14 cellular contexts compared by ENCODE assay signal in the genomic region with DNA sequence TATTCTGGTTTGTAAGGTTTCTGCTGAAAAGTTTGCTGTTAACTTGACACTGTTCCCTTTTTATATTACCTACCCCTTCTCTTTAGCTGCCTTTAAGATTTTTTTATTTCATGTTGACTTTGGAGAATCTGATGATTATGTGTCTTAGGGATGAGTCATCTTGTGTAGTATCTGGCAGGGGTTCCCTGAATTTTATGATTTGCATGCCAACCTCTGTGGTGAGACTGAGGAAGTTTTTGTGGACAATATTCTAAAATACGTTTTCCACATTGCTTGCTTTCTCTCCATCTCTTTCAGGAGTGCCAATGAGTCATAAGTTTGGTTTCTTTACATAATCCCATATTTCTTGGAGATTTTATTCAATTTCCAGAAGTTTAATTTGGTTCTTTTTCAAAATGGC.
DNase-seq lines count a peak whose midpoint lies in the region; ATAC-seq, FAIRE-seq and TF ChIP-seq lines count a peak whose summit lies in the region.
"Had no signal": no experiment of that assay in that cellular context is flagged by ENCODE, and none has a peak within 500 bp of the region (broad histone marks: within the 10 kb centered on the region; RNA-seq: fewer than 3 reads in every experiment).

No MANE protein-coding gene starts in this region.

- no peaks in the 10 kb centered on the region for H3K36me3 Mint-ChIP-seq in CD4-positive, alpha-beta T cell (ENCODE audit: low read depth)
- no peaks in the 10 kb centered on the region for H3K36me3 Mint-ChIP-seq in activated T-cell treated with anti-CD3 and anti-CD28 coated beads, Interleukin-2, amount 50 U/mL, for 24 hours (ENCODE audit: low read depth)

- dilution Hi-C loops in IMR-90 (cut with HindIII; ENCODE audit: low sequenced_read_pairs, unreplicated experiment): no loop called here

- POLR2A ChIA-PET in IMR-90 (lab: Charles Lee; ENCODE audit: unreplicated experiment): no interaction called here
- POLR2A ChIA-PET in CD4-positive, alpha-beta T cell (lab: Charles Lee): no interaction called here

- no TSS peak for BruUV-seq in IMR-90 (replicated peaks; lab: Mats Ljungman, UMichigan)

- no peak overlapping the region for H2BK20ac ChIP-seq in IMR-90 (ENCODE audit: low read depth, low read length)

- H2BK5ac ChIP-seq in IMR-90 (ENCODE audit: low read depth, low read length, poor library complexity, severe bottlenecking): no peak overlapping the region

- TF ChIP-seq CTCF in AG10803 (conservative IDR thresholded peaks at IDR 0.05; ENCODE audit: low read length): no peak
- no peak for TF ChIP-seq CTCF in IMR-90 (conservative IDR thresholded peaks at IDR 0.05; ENCODE audit: low read depth, low read length)
- TF ChIP-seq CTCF in bronchial epithelial cell (IDR thresholded peaks at IDR 0.05; ENCODE audit: insufficient read depth, low read length, severe bottlenecking): no peak
- TF ChIP-seq CTCF in CD4-positive, alpha-beta T cell (IDR thresholded peaks at IDR 0.05): no peak

- no peak overlapping the region for H4K8ac ChIP-seq in IMR-90 (ENCODE audit: low read depth in 2 of 2, low read length in 2 of 2)

- H4K20me1 ChIP-seq in IMR-90 (ENCODE audit: insufficient read depth, low read length): no peaks in the 10 kb centered on the region

- H3K4me2 ChIP-seq in IMR-90 (ENCODE audit: low read depth, low read length): peak overlapping the region; percentile 35; the same call in 1 of the 2 replicates

- H3K4me3 Mint-ChIP-seq in CD4-positive, alpha-beta T cell: no peak overlapping the region
- no peak overlapping the region for H3K4me3 Mint-ChIP-seq in activated T-cell treated with anti-CD3 and anti-CD28 coated beads, Interleukin-2, amount 50 U/mL, for 24 hours
- H3K4me3 Mint-ChIP-seq: CD4-positive, CD25-positive, alpha-beta regulatory T cell had no signal

- H2BK120ac ChIP-seq in IMR-90 (ENCODE audit: low read depth, low read length): no peak overlapping the region

- no peak overlapping the region for H3K4ac ChIP-seq in IMR-90 (ENCODE audit: low read depth, low read length)

- no peak overlapping the region for H3K56ac ChIP-seq in IMR-90 (ENCODE audit: extremely low read depth, insufficient read depth, low read length)

- peak; percentile 78 for DNase-seq in AG10803 (ENCODE audit: low read depth)
- peak; percentile 61 for DNase-seq in IMR-90
- DNase-seq in bronchial epithelial cell (ENCODE audit: low read depth): peak; percentile 52
- DNase-seq in myocyte (ENCODE audit: low read depth): peak; percentile 59
- DNase-seq in CD4-positive, alpha-beta T cell: no peak
- DNase-seq in activated T-cell treated with anti-CD3 and anti-CD28 coated beads, Interleukin-2, amount 50 U/mL, for 24 hours: no peak
- DNase-seq: activated T-cell treated with anti-CD3 and anti-CD28 coated beads, Interleukin-2, amount 50 U/mL, for 48 hours; CD4-positive, CD25-positive, alpha-beta regulatory T cell; mesendoderm; occipital lobe; stimulated activated CD4-positive, alpha-beta T cell treated with anti-CD3 and anti-CD28 coated beads, Interleukin-2, amount 100 ng/mL, for 24 hours had no signal

- H3K27ac ChIP-seq in IMR-90 (ENCODE audit: insufficient read depth, low read length): no peak overlapping the region
- no peak overlapping the region for H3K27ac ChIP-seq in CD4-positive, alpha-beta T cell (ENCODE audit: low read depth, low read length)

- no peak for TF ChIP-seq RAD21 in IMR-90 (IDR thresholded peaks at IDR 0.05; ENCODE audit: low read length)

- no peak overlapping the region for H3K9ac ChIP-seq in IMR-90 (ENCODE audit: low read depth, low read length)

- no peaks in the 10 kb centered on the region for H3K4me1 Mint-ChIP-seq in CD4-positive, alpha-beta T cell (ENCODE audit: low read depth)
- no peaks in the 10 kb centered on the region for H3K4me1 Mint-ChIP-seq in activated T-cell treated with anti-CD3 and anti-CD28 coated beads, Interleukin-2, amount 50 U/mL, for 24 hours (ENCODE audit: low read depth)
- H3K4me1 Mint-ChIP-seq: CD4-positive, CD25-positive, alpha-beta regulatory T cell had no signal

- ATAC-seq in IMR-90 (ENCODE audit: low read depth): peak; percentile 64
- ATAC-seq in GM21381 (IDR thresholded peaks at IDR 0.05; ENCODE audit: unreplicated experiment): no peak
- no peak for ATAC-seq in CD4-positive, alpha-beta T cell (ENCODE audit: poor library complexity)
- ATAC-seq in GM18861 (IDR thresholded peaks at IDR 0.05; ENCODE audit: unreplicated experiment): no peak

- H2AFZ ChIP-seq in IMR-90 (replicated peaks; ENCODE audit: low read length, poor library complexity): no peak overlapping the region

- TF ChIP-seq POLR2A in IMR-90 (IDR thresholded peaks at IDR 0.05; ENCODE audit: low read depth, low read length): no peak

- H3K27me3 ChIP-seq in IMR-90 (ENCODE audit: control insufficient read depth, insufficient read depth, low read length) (no peaks in the 10 kb centered on the region), bronchial epithelial cell (ENCODE audit: control insufficient read depth, insufficient read depth, low read length) (no peaks in the 10 kb centered on the region)
- H3K27me3 ChIP-seq in CD4-positive, alpha-beta T cell (ENCODE audit: control insufficient read depth, insufficient read depth, low read length): no peaks in the 10 kb centered on the region

- FAIRE-seq in bronchial epithelial cell (lab: Jason Lieb, UNC): no peak
- FAIRE-seq: endometrium had no signal

- no peak overlapping the region for H2AK9ac ChIP-seq in IMR-90 (replicated peaks; ENCODE audit: low read depth, low read length, poor library complexity)

- intact Hi-C loops in IMR-90 (cut with micrococcal nuclease): no loop called here
- intact Hi-C loops in CD4-positive, alpha-beta T cell (cut with DNase I, micrococcal nuclease): no loop called here

- no peak overlapping the region for H4K91ac ChIP-seq in IMR-90 (ENCODE audit: insufficient read depth, low read depth, low read length)

- H3K4me3 ChIP-seq in AG10803 (ENCODE audit: low read length) (no peak overlapping the region), IMR-90 (ENCODE audit: insufficient read depth, low read depth, low read length) (no peak overlapping the region), bronchial epithelial cell (ENCODE audit: low read depth, low read length) (no peak overlapping the region)

- no peak overlapping the region for H3K14ac ChIP-seq in IMR-90 (replicated peaks; ENCODE audit: low read depth, low read length)

- peaks cover 7% of the 10 kb centered on the region for H3K9me3 Mint-ChIP-seq in CD4-positive, alpha-beta T cell
- peaks cover 3% of the 10 kb centered on the region for H3K9me3 Mint-ChIP-seq in activated T-cell treated with anti-CD3 and anti-CD28 coated beads, Interleukin-2, amount 50 U/mL, for 24 hours

- H3K9me1 ChIP-seq in IMR-90 (ENCODE audit: insufficient read depth, low read length): no peaks in the 10 kb centered on the region

- H3K27me3 Mint-ChIP-seq in CD4-positive, alpha-beta T cell: peaks cover 8% of the 10 kb centered on the region
- H3K27me3 Mint-ChIP-seq in activated T-cell treated with anti-CD3 and anti-CD28 coated beads, Interleukin-2, amount 50 U/mL, for 24 hours: peaks cover 11% of the 10 kb centered on the region
- H3K27me3 Mint-ChIP-seq: CD4-positive, CD25-positive, alpha-beta regulatory T cell had no signal

- in situ Hi-C loops in IMR-90 (cut with MboI; ENCODE audit: low sequenced_read_pairs): no loop called here

- whole genome bisulfite sequencing in IMR-90 (ENCODE audit: extremely low coverage in 2 of 2, insufficient read length in 1 of 2), 2 experiments: no CpG with 5 or more reads among the region's 1 CpG

- no peak overlapping the region for H3K23ac ChIP-seq in IMR-90 (ENCODE audit: low read depth, low read length)

- no peak overlapping the region for H2AK5ac ChIP-seq in IMR-90 (ENCODE audit: low read depth, low read length)

- no peak overlapping the region for H2BK15ac ChIP-seq in IMR-90 (ENCODE audit: low read depth, low read length)

- H3K27ac Mint-ChIP-seq in CD4-positive, alpha-beta T cell: no peak overlapping the region
- H3K27ac Mint-ChIP-seq in activated T-cell treated with anti-CD3 and anti-CD28 coated beads, Interleukin-2, amount 50 U/mL, for 24 hours: no peak overlapping the region
- H3K27ac Mint-ChIP-seq: CD4-positive, CD25-positive, alpha-beta regulatory T cell had no signal

- H4K5ac ChIP-seq in IMR-90 (ENCODE audit: low read depth, low read length): no peak overlapping the region

- CTCF ChIA-PET in IMR-90 (lab: Yijun Ruan, JAX): no interaction called here
- CTCF ChIA-PET in CD4-positive, alpha-beta T cell (lab: Charles Lee): no interaction called here

- H3K9me3 ChIP-seq in IMR-90 (ENCODE audit: control insufficient read depth, insufficient read depth, low read length): no peaks in the 10 kb centered on the region
- H3K9me3 ChIP-seq in CD4-positive, alpha-beta T cell (ENCODE audit: control insufficient read depth, low read length): no peaks in the 10 kb centered on the region

- 0 out of 2 replicates have a peak, but pooled peaks cover 1% of the 10 kb centered on the region for H3K4me1 ChIP-seq in IMR-90 (ENCODE audit: control insufficient read depth, insufficient read depth, low read length)

- H3K18ac ChIP-seq in IMR-90 (ENCODE audit: low read depth, low read length): no peak overlapping the region

- H3K36me3 ChIP-seq in IMR-90 (ENCODE audit: control insufficient read depth, insufficient read depth, low read length) (no peaks in the 10 kb centered on the region), bronchial epithelial cell (ENCODE audit: control insufficient read depth, insufficient read depth, low read length) (no peaks in the 10 kb centered on the region)

- no peaks in the 10 kb centered on the region for H3K79me1 ChIP-seq in IMR-90 (ENCODE audit: low read depth in 1 of 2, low read length in 2 of 2)

TF ChIP-seq in IMR-90, 13 proteins besides CTCF, POLR2A, EP300 and RAD21:
- TF ChIP-seq MXI1 (IDR thresholded peaks at IDR 0.05; ENCODE audit: borderline replicate concordance, low read depth, low read length): no peak
- TF ChIP-seq MAFK (IDR thresholded peaks at IDR 0.05; ENCODE audit: low read depth, low read length): no peak
- TF ChIP-seq, protein P1, sequence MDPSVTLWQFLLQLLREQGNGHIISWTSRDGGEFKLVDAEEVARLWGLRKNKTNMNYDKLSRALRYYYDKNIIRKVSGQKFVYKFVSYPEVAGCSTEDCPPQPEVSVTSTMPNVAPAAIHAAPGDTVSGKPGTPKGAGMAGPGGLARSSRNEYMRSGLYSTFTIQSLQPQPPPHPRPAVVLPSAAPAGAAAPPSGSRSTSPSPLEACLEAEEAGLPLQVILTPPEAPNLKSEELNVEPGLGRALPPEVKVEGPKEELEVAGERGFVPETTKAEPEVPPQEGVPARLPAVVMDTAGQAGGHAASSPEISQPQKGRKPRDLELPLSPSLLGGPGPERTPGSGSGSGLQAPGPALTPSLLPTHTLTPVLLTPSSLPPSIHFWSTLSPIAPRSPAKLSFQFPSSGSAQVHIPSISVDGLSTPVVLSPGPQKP (IDR thresholded peaks at IDR 0.05; ENCODE audit: borderline replicate concordance, low read depth, low read length): no peak
- no peak for TF ChIP-seq MAZ (IDR thresholded peaks at IDR 0.05; ENCODE audit: borderline replicate concordance, low read depth, low read length)
- TF ChIP-seq BHLHE40 (IDR thresholded peaks at IDR 0.05; ENCODE audit: low read depth, low read length): no peak
- no peak for TF ChIP-seq CHD1 (IDR thresholded peaks at IDR 0.05; ENCODE audit: low read depth, low read length)
- TF ChIP-seq FOS (IDR thresholded peaks at IDR 0.05; ENCODE audit: low read depth, low read length): peak; percentile 49; the same call in 1 of the 2 replicates
- TF ChIP-seq NFE2L2 (IDR thresholded peaks at IDR 0.05; ENCODE audit: low read depth, low read length): no peak

Comparison
In these comparisons a context has a peak if more than half of its experiments do, and no peak if none do; other contexts are left out.
1. DNase-seq: peak in AG10803 (single experiment), IMR-90 (single experiment), bronchial epithelial cell (single experiment) and myocyte (single experiment); none in CD4-positive, alpha-beta T cell (0 of 10) and activated T-cell treated with anti-CD3 and anti-CD28 coated beads, Interleukin-2, amount 50 U/mL, for 24 hours (single experiment).